Comparison of ENCODE assay signal across 8 cellular contexts in the genomic region with DNA sequence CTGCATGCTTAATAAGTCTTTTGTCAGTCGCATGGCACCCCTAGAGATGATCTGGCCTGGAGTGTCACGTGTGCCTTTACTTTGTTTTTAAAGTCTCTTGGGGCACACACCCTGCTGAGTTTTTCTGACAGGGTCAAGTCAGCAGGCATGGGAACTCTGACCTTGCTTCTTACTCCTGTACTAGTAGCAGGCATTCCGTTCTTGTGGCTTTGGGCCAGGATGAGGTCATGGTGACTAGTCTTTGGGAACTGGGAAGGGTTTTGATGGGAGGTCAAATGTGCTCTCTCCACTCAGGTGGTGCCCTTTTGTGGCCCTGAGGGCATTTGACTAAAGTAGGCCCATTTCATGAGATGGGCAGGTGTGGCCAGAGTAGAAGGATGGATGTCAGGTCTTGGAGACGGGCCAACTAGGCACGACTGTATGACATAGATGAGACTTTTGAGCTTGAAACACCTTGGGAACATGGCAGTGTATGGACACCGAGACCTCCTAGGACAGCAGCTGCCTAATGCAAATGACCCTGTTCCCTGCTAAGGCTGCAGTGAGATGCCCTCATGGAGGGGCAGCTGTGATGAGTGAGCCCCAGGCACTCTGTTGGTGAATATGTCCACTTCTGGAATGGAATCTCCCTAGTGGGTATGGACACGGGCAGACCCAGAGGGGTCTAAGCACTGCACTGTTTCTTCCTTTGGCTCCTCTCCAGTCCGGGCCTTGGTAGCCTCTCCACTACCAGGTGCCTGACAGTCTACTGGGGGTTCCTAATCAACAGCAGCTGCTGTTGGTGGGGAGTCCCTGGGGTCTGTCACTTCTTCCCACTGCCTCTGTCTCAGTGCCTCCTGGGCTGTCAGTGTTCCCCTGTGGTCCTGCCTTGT. TPM values are rescaled to one million over a fixed set of nuclear protein-coding genes. Genes with fewer than 3 reads are reported as not detected.
DNase-seq lines count a peak whose midpoint lies in the region; ATAC-seq and TF ChIP-seq lines count a peak whose summit lies in the region.

No MANE protein-coding gene starts in this region.

- 70 to 81% (median 75%) methylated on average over 8 of the region's 8 CpGs for WGBS in psoas muscle, 3 donors

- ATAC-seq in psoas muscle (peak; percentile 5 to 78 (median 68)), HG03095 (IDR thresholded peaks at IDR 0.05; ENCODE audit: unreplicated experiment) (no peak), HG03521 (IDR thresholded peaks at IDR 0.05; ENCODE audit: unreplicated experiment) (no peak)

- H3K9me2 ChIP-seq in Karpas-422 (replicated peaks; ENCODE audit: insufficient read depth, low read length) = no peaks in the 10 kb centered on the region

- intact Hi-C loops in psoas muscle (cut with DNase I) = loop anchor here in 1 of 2 donors (1.0 kb wide), 1 partner anchor 105 kb away; no protein-coding TSS in a partner anchor

- H3K9me3 ChIP-seq in OCI-LY3 (ENCODE audit: insufficient read depth, low read length) (no peaks in the 10 kb centered on the region), psoas muscle (no peaks in the 10 kb centered on the region), Karpas-422 (ENCODE audit: low read length) (no peaks in the 10 kb centered on the region)

- H3K9ac ChIP-seq in OCI-LY3 (ENCODE audit: low read length) = no peak overlapping the region
- no peak overlapping the region for H3K9ac ChIP-seq in Karpas-422 (ENCODE audit: low read length)

- peaks cover 49% of the 10 kb centered on the region for H3K36me3 ChIP-seq in OCI-LY3 (replicated peaks; ENCODE audit: low read depth, low read length)
- H3K36me3 ChIP-seq in psoas muscle (ENCODE audit: insufficient read depth in 1 of 2, low read depth in 1 of 2) = peaks cover 2 to 89% of the 10 kb centered on the region in 2 donors
- peaks cover 44% of the 10 kb centered on the region for H3K36me3 ChIP-seq in Karpas-422 (ENCODE audit: insufficient read depth, low read length)

- no peak overlapping the region for H3K27ac ChIP-seq in OCI-LY3 (ENCODE audit: low read length)
- H3K27ac ChIP-seq in psoas muscle = no peak overlapping the region
- H3K27ac ChIP-seq in Karpas-422 (ENCODE audit: low read length) = no peak overlapping the region

- no peak overlapping the region for H3K4me3 ChIP-seq in OCI-LY3 (ENCODE audit: low read length)
- H3K4me3 ChIP-seq in fibroblast of pulmonary artery (replicated peaks; ENCODE audit: low read depth, low read length) = no peak overlapping the region
- H3K4me3 ChIP-seq in psoas muscle = no peak overlapping the region
- H3K4me3 ChIP-seq in Karpas-422 (ENCODE audit: low read length) = no peak overlapping the region

- H3K4me2 ChIP-seq in OCI-LY3 (ENCODE audit: low read length) (no peak overlapping the region), Karpas-422 (ENCODE audit: low read depth, low read length, poor library complexity, severe bottlenecking) (no peak overlapping the region)

- 0 out of 2 replicates have a peak, but pooled peaks have one; percentile 6 for TF ChIP-seq CTCF in GM12874 (IDR thresholded peaks at IDR 0.05; ENCODE audit: insufficient read depth, low read depth, low read length)
- TF ChIP-seq CTCF in OCI-LY3 (IDR thresholded peaks at IDR 0.05; ENCODE audit: low read depth, low read length) = peak; percentile 49
- TF ChIP-seq CTCF in fibroblast of pulmonary artery (IDR thresholded peaks at IDR 0.05; ENCODE audit: low read length, missing control alignments) = no peak
- TF ChIP-seq CTCF in psoas muscle (IDR thresholded peaks at IDR 0.05) = no peak

- H2AFZ ChIP-seq in OCI-LY3 (ENCODE audit: low read depth, low read length) (no peak overlapping the region), Karpas-422 (ENCODE audit: low read length) (no peak overlapping the region)

- DNase-seq in fibroblast of pulmonary artery (ENCODE audit: low read depth) (peak; percentile 38), psoas muscle (peak; percentile 78 to 79), superior temporal gyrus (ENCODE audit: extremely low spot score) (no peak), Karpas-422 (no peak)

- H3K79me2 ChIP-seq in OCI-LY3 (ENCODE audit: low read length) = no peaks in the 10 kb centered on the region
- no peaks in the 10 kb centered on the region; the same call in 1 of the 2 replicates for H3K79me2 ChIP-seq in Karpas-422 (ENCODE audit: low read length)

- H3K4me1 ChIP-seq in OCI-LY3 (ENCODE audit: low read length) = no peaks in the 10 kb centered on the region
- no peaks in the 10 kb centered on the region for H3K4me1 ChIP-seq in psoas muscle
- H3K4me1 ChIP-seq in Karpas-422 (ENCODE audit: low read length) = no peaks in the 10 kb centered on the region

- H3K27me3 ChIP-seq in OCI-LY3 (ENCODE audit: low read depth, low read length) (no peaks in the 10 kb centered on the region), psoas muscle (ENCODE audit: insufficient read depth in 3 of 3, low read length in 2 of 3) (no peaks in the 10 kb centered on the region), Karpas-422 (ENCODE audit: low read length) (no peaks in the 10 kb centered on the region)

- H4K20me1 ChIP-seq in OCI-LY3 (ENCODE audit: insufficient read depth, low read length) (no peaks in the 10 kb centered on the region), Karpas-422 (ENCODE audit: insufficient read depth, low read depth, low read length) (peaks cover 8% of the 10 kb centered on the region; the same call in 1 of the 2 replicates)

RNA-seq across cellular contexts. Expression of a gene that starts 16.4 kb away (rescaled TPM):
- total RNA-seq in psoas muscle = 10 to 100 TPM; 28.0 to 52.3 (median 43.1) TPM
- 10 to 100 TPM; 33.5 to 70.4 (median 48.9) TPM for polyA plus RNA-seq in psoas muscle
- total RNA-seq in Karpas-422 (2014; rRNA removed; shearing (Covaris generic); ENCODE audit: low replicate concordance) = 62.6 and 85.7 TPM in 2 replicates

Comparison
In these comparisons a context has a peak if more than half of its experiments do, and no peak if none do; other contexts are left out.
1. CTCF ChIP-seq: peak in GM12874 (single experiment) and OCI-LY3 (single experiment); none in fibroblast of pulmonary artery (single experiment) and psoas muscle (single experiment).
2. DNase-seq: peak in fibroblast of pulmonary artery (single experiment) and psoas muscle (2 of 2); none in superior temporal gyrus (single experiment) and Karpas-422 (single experiment).
3. ATAC-seq: peak in psoas muscle (4 of 4); none in HG03095 (single experiment) and HG03521 (single experiment).